2 cellular contexts compared by ENCODE assay signal in the genomic region with DNA sequence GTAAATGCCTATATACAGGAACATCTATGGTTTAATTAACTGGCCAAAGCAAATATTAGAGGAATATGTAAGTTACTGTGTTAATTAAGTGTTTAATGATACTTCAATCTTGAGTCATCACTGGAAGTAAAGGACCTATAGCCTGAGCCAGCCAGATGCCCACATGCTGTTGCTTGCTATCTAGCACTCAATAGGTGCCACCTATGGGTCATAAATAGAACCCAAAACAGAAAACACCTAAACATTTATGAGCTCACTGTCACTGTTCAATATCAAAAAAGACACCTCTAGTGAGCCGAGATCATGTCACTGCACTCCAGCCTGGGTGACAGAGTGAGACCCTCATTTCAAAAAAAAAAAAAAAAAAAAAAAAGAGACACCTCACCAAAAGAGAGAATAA.
A peak's percentile ranks its signal among the peaks of the same experiment; 100 is the strongest.
TF ChIP-seq lines count a peak whose summit lies in the region.

No MANE protein-coding gene starts in this region.

TF ChIP-seq in HCT116, 20 proteins besides CTCF, POLR2A, EP300 and RAD21:
- TF ChIP-seq JUND (IDR thresholded peaks at IDR 0.05) = no peak
- no peak for TF ChIP-seq YY1 (IDR thresholded peaks at IDR 0.05; ENCODE audit: extremely low read depth, insufficient replicate concordance, low read depth, low read length)
- TF ChIP-seq SP1 (IDR thresholded peaks at IDR 0.05; ENCODE audit: low read depth) = no peak
- TF ChIP-seq SIN3A (IDR thresholded peaks at IDR 0.05; ENCODE audit: low read depth) = no peak
- TF ChIP-seq ZFX (IDR thresholded peaks at IDR 0.05) = no peak
- no peak for TF ChIP-seq ELF1 (IDR thresholded peaks at IDR 0.05; ENCODE audit: borderline replicate concordance, low read depth)
- TF ChIP-seq CEBPB (IDR thresholded peaks at IDR 0.05; ENCODE audit: low read depth) = no peak
- no peak for TF ChIP-seq TCF7L2 (IDR thresholded peaks at IDR 0.05; ENCODE audit: borderline replicate concordance, extremely low read depth, insufficient read depth, insufficient read length)
- TF ChIP-seq EZH2 (IDR thresholded peaks at IDR 0.05) = no peak

TF ChIP-seq in HepG2, 621 proteins besides CTCF, POLR2A, EP300 and RAD21:
- no peak for TF ChIP-seq NR2F6 (IDR thresholded peaks at IDR 0.05)
- no peak for TF ChIP-seq NR2F6 (CRISPR knock-in tag; IDR thresholded peaks at IDR 0.05)
- peak; percentile 50 for TF ChIP-seq STAG1 (CRISPR knock-in tag; IDR thresholded peaks at IDR 0.05)
- TF ChIP-seq ZNF160 (CRISPR knock-in tag; IDR thresholded peaks at IDR 0.05) = no peak
